ENCODE assay signal across 8 cellular contexts in genomic region chrX:110070970-110071369, GRCh38.
"Had no signal": no experiment of that assay in that cellular context is flagged by ENCODE, and none has a peak within 500 bp of the region (broad histone marks: within the 10 kb centered on the region; RNA-seq: fewer than 3 reads in every experiment).

No MANE protein-coding gene starts in this region.

- ATAC-seq: HCT116 had no signal

- H3K4me2 ChIP-seq: KMS-11 had no signal

- FAIRE-seq: HTR-8/SVneo had no signal

- DNase-seq: GM23248, GOT3, H7, KBM-7 had no signal

- H3K27ac ChIP-seq: GM23248, KMS-11 had no signal

- H3K4me1 ChIP-seq: HAP-1 had no signal

- H3K4me3 ChIP-seq: GM23248, HAP-1 had no signal
